In the genomic region with DNA sequence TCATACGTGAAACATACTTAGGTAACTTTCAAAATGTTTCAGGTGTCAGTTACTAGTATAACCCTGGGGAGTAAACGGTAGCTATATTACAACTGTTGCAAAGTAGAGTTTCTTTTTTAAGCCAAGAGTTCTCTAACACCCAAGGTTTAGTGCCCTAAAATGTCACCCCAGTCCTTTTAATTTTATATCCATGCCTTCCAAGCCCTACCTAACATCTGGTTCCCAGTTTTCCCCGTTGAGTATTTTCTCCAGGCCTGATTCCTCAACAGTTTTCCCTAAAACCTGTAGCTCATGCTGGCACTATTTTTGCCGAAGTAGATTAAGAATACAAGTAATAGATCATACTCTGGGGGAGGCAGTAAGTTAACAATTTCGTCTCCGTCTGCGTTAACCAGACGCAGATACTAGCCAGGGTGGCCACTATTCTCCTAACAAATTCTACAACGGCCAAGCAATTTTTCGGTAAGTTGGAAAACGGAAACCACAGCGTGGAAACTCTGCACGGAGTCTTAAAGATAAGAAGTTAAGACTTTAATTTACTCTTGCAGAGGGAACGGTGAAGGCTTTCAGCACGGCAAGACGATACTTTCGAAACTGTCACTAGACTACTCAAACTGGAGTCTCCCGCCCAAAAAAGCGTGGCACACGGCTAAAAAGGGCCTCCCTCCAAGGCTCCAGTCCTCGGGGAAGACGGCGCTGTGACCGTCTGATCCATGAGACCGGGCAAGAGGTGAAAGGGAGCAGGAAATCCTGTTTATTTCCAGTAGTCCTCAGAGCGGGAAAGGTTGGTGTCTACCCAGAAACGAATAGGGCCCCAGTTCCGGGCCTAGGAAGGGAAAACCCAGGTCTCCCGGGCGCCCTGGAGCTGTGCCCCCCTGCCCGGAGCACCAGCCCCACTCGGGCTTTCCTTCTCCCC, we compare ENCODE assay signal across 8 cellular contexts. TPM values are rescaled to one million over a fixed set of nuclear protein-coding genes. Genes with fewer than 3 reads are reported as not detected.
A peak's percentile ranks its signal among the peaks of the same experiment; 100 is the strongest.
DNase-seq lines count a peak whose midpoint lies in the region; ATAC-seq and TF ChIP-seq lines count a peak whose summit lies in the region.

No MANE protein-coding gene starts in this region.

- H3K9ac ChIP-seq in HUES48 (ENCODE audit: low read depth, low read length) = peak overlapping the region; percentile 97

- H3K4me3 ChIP-seq in HUES48 (ENCODE audit: low read depth, low read length) (peak overlapping the region; percentile 98), heart left ventricle (peak overlapping the region; percentile 74 to 100 (median 98)), sigmoid colon (peak overlapping the region; percentile 80 to 97 (median 92))

- peak in 3 of 4 donors; percentile 5 to 52 (median 16) for ATAC-seq in heart left ventricle

- TF ChIP-seq EP300 in sigmoid colon (IDR thresholded peaks at IDR 0.05) = no peak

- WGBS in heart left ventricle, 4 donors = 0 to 1% (median 0%) methylated on average over 31 to 32 of the region's 32 CpGs
- 0% methylated on average over 32 of the region's 32 CpGs for WGBS in sigmoid colon, 2 donors

- no peaks in the 10 kb centered on the region for H3K9me3 Mint-ChIP-seq in activated T-helper 2 cell treated with anti-CD3 and anti-CD28 coated beads, Interferon-gamma antibody, Interleukin-2, Interleukin-4, amounts not matched to agents 10 μg/mL and 5 μg/mL and 100 μg/mL, durations not matched to agents 14 hours and 24 hours and 36 hours

- H3K36me3 Mint-ChIP-seq in activated T-helper 2 cell treated with anti-CD3 and anti-CD28 coated beads, Interferon-gamma antibody, Interleukin-2, Interleukin-4, amounts not matched to agents 10 μg/mL and 5 μg/mL and 100 μg/mL, durations not matched to agents 14 hours and 24 hours and 36 hours (ENCODE audit: low read depth) = peaks cover 51% of the 10 kb centered on the region

- H3K9me3 ChIP-seq in HUES48 (ENCODE audit: control insufficient read depth, insufficient read depth, low read length) (no peaks in the 10 kb centered on the region), heart left ventricle (no peaks in the 10 kb centered on the region), sigmoid colon (no peaks in the 10 kb centered on the region)

- TF ChIP-seq CTCF in heart left ventricle (IDR thresholded peaks at IDR 0.05) (no peak), sigmoid colon (IDR thresholded peaks at IDR 0.05) (no peak)

- H3K36me3 ChIP-seq in HUES48 (ENCODE audit: control insufficient read depth, insufficient read depth, low read length) (peaks cover 24% of the 10 kb centered on the region), heart left ventricle (peaks cover 0 to 17% (median 10%) of the 10 kb centered on the region in 9 donors), sigmoid colon (peaks cover 0 to 7% (median 0%) of the 10 kb centered on the region in 4 donors)

- peak overlapping the region; percentile 97 for H3K4me3 Mint-ChIP-seq in activated T-helper 2 cell treated with anti-CD3 and anti-CD28 coated beads, Interferon-gamma antibody, Interleukin-2, Interleukin-4, amounts not matched to agents 10 μg/mL and 5 μg/mL and 100 μg/mL, durations not matched to agents 14 hours and 24 hours and 36 hours (ENCODE audit: low read depth)

- intact Hi-C loops in activated T-helper 2 cell treated with anti-CD3 and anti-CD28 coated beads, Interferon-gamma antibody, Interleukin-2, Interleukin-4, amounts not matched to agents 10 μg/mL and 5 μg/mL and 100 μg/mL, durations not matched to agents 14 hours and 24 hours and 36 hours (cut with micrococcal nuclease) = loop anchor here (2.0 kb wide), 1 partner anchor 538 kb away; the partner anchor contains the start of gene TAF12
- intact Hi-C loops in heart left ventricle (cut with DNase I) (loop anchor here in 4 of 10 donors (2.0 to 5.0 kb wide), 5 partner anchors 56 to 538 kb away; partner anchors contain the start of genes TMEM200B (in 2 of the 4), TAF12 (in 1 of the 4) and YTHDF2 (in 1 of the 4)), sigmoid colon (cut with DNase I) (loop anchor here (1.0 to 10.0 kb wide), 3 partner anchors 57 to 536 kb away; partner anchors contain the start of genes RNU11, TAF12 and TMEM200B)

- H3K27ac Mint-ChIP-seq in activated T-helper 2 cell treated with anti-CD3 and anti-CD28 coated beads, Interferon-gamma antibody, Interleukin-2, Interleukin-4, amounts not matched to agents 10 μg/mL and 5 μg/mL and 100 μg/mL, durations not matched to agents 14 hours and 24 hours and 36 hours = peak overlapping the region; percentile 97

- H3K27me3 ChIP-seq in HUES48 (ENCODE audit: control insufficient read depth, insufficient read depth, low read length) (no peaks in the 10 kb centered on the region), heart left ventricle (no peaks in the 10 kb centered on the region), sigmoid colon (no peaks in the 10 kb centered on the region)

- H3K4me1 Mint-ChIP-seq in activated T-helper 2 cell treated with anti-CD3 and anti-CD28 coated beads, Interferon-gamma antibody, Interleukin-2, Interleukin-4, amounts not matched to agents 10 μg/mL and 5 μg/mL and 100 μg/mL, durations not matched to agents 14 hours and 24 hours and 36 hours (ENCODE audit: low read depth) = peaks cover 46% of the 10 kb centered on the region

- no peaks in the 10 kb centered on the region for H3K27me3 Mint-ChIP-seq in activated T-helper 2 cell treated with anti-CD3 and anti-CD28 coated beads, Interferon-gamma antibody, Interleukin-2, Interleukin-4, amounts not matched to agents 10 μg/mL and 5 μg/mL and 100 μg/mL, durations not matched to agents 14 hours and 24 hours and 36 hours (ENCODE audit: low read depth)

- DNase-seq in DMS153 treated with DMSO at 0.1 percent for 48 hours (lab: John Stamatoyannopoulos, UW; ENCODE audit: unreplicated experiment) (peak; percentile 95), DMS153 (lab: John Stamatoyannopoulos, UW) (no peak), heart left ventricle (no peak), sigmoid colon (no peak), C1 segment of cervical spinal cord (lab: John Stamatoyannopoulos, UW) (no peak), NCI-H82 treated with DMSO at 0.1 percent for 48 hours (lab: John Stamatoyannopoulos, UW; ENCODE audit: unreplicated experiment) (no peak)
- DNase-seq in activated T-helper 2 cell treated with anti-CD3 and anti-CD28 coated beads, Interferon-gamma antibody, Interleukin-2, Interleukin-4, amounts not matched to agents 10 μg/mL and 5 μg/mL and 100 μg/mL, durations not matched to agents 14 hours and 24 hours and 36 hours (ENCODE audit: low spot score) = no peak

- H3K4me1 ChIP-seq in HUES48 (ENCODE audit: control insufficient read depth, insufficient read depth, low read length) (peaks cover 25% of the 10 kb centered on the region), heart left ventricle (peaks cover 11 to 59% (median 54%) of the 10 kb centered on the region in 12 donors), sigmoid colon (peaks cover 0 to 57% (median 54%) of the 10 kb centered on the region in 4 donors)

- H3K27ac ChIP-seq in HUES48 (ENCODE audit: low read depth, low read length) (peak overlapping the region; percentile 100), heart left ventricle (peak overlapping the region; percentile 85 to 100 (median 100)), sigmoid colon (peak overlapping the region; percentile 98 to 100 (median 99))

- TF ChIP-seq POLR2A in heart left ventricle (IDR thresholded peaks at IDR 0.05) (no peak), sigmoid colon (IDR thresholded peaks at IDR 0.05) (no peak)

RNA-seq across cellular contexts. Expression of gene SRSF4, which starts 0.9 kb away (rescaled TPM):
- total RNA-seq in activated T-helper 2 cell treated with anti-CD3 and anti-CD28 coated beads, Interferon-gamma antibody, Interleukin-2, Interleukin-4, amounts not matched to agents 10 μg/mL and 5 μg/mL and 100 μg/mL, durations not matched to agents 14 hours and 24 hours and 36 hours = 145 TPM in 2 replicates
- 10 to 100 TPM; 40.4 to 54.6 (median 49.0) TPM for total RNA-seq in heart left ventricle
- polyA plus RNA-seq in heart left ventricle = 10 to 100 TPM; 41.6 to 53.2 TPM
- 100 to 1,000 TPM in 2 of 4 donors, 10 to 100 TPM in 2; 80.3 to 110 (median 96.6) TPM for total RNA-seq in sigmoid colon
- 10 to 100 TPM; 41.4 to 72.2 (median 54.6) TPM for polyA plus RNA-seq in sigmoid colon

RNA-seq across cellular contexts. Expression of gene MECR, which starts 50.0 kb away (rescaled TPM):
- total RNA-seq in activated T-helper 2 cell treated with anti-CD3 and anti-CD28 coated beads, Interferon-gamma antibody, Interleukin-2, Interleukin-4, amounts not matched to agents 10 μg/mL and 5 μg/mL and 100 μg/mL, durations not matched to agents 14 hours and 24 hours and 36 hours = 33.0 and 34.6 TPM in 2 replicates
- total RNA-seq in heart left ventricle (10 to 100 TPM; 19.6 to 37.4 (median 33.1) TPM), sigmoid colon (10 to 100 TPM in 3 of 4 donors, 1 to 10 TPM in 1; 9.2 to 26.6 (median 18.5) TPM)
- polyA plus RNA-seq in heart left ventricle (10 to 100 TPM; 24.2 to 34.4 TPM), sigmoid colon (10 to 100 TPM; 10.4 to 17.7 (median 12.6) TPM)

RNA-seq across cellular contexts. Expression of gene PTPRU, which starts 55.6 kb away (rescaled TPM):
- 0.30 and 0.37 TPM in 2 replicates for total RNA-seq in activated T-helper 2 cell treated with anti-CD3 and anti-CD28 coated beads, Interferon-gamma antibody, Interleukin-2, Interleukin-4, amounts not matched to agents 10 μg/mL and 5 μg/mL and 100 μg/mL, durations not matched to agents 14 hours and 24 hours and 36 hours
- 10 to 100 TPM in 6 of 9 donors, 1 to 10 TPM in 3; 7.1 to 59.9 (median 16.2) TPM for total RNA-seq in heart left ventricle
- polyA plus RNA-seq in heart left ventricle = 10 to 100 TPM; 13.8 to 25.9 TPM
- total RNA-seq in sigmoid colon = 10 to 100 TPM in 3 of 4 donors, 1 to 10 TPM in 1; 8.2 to 35.7 (median 25.1) TPM
- 1 to 10 TPM in 2 of 3 donors, under 1 TPM in 1; 0.92 to 7.9 (median 1.8) TPM for polyA plus RNA-seq in sigmoid colon

RNA-seq across cellular contexts. Expression of gene TMEM200B, which starts 57.1 kb away (rescaled TPM):
- total RNA-seq in activated T-helper 2 cell treated with anti-CD3 and anti-CD28 coated beads, Interferon-gamma antibody, Interleukin-2, Interleukin-4, amounts not matched to agents 10 μg/mL and 5 μg/mL and 100 μg/mL, durations not matched to agents 14 hours and 24 hours and 36 hours = 0.44 and 0.46 TPM in 2 replicates
- total RNA-seq in heart left ventricle = 1 to 10 TPM in 7 of 9 donors, under 1 TPM in 2; 0.83 to 3.5 (median 1.4) TPM
- 1 to 10 TPM; 1.5 to 1.9 TPM for polyA plus RNA-seq in heart left ventricle
- total RNA-seq in sigmoid colon = 10 to 100 TPM; 24.6 to 32.6 (median 31.3) TPM
- polyA plus RNA-seq in sigmoid colon = 1 to 10 TPM in 2 of 3 donors, under 1 TPM in 1; 0.23 to 5.5 (median 1.8) TPM
